9 cellular contexts compared by ENCODE assay signal in genomic region chr3:71495708-71496472, GRCh38.
A peak's percentile ranks its signal among the peaks of the same experiment; 100 is the strongest.
DNase-seq lines count a peak whose midpoint lies in the region; ATAC-seq and TF ChIP-seq lines count a peak whose summit lies in the region.
"Had no signal": no experiment of that assay in that cellular context is flagged by ENCODE, and none has a peak within 500 bp of the region (broad histone marks: within the 10 kb centered on the region; RNA-seq: fewer than 3 reads in every experiment).

No MANE protein-coding gene starts in this region.

- no peak for TF ChIP-seq CTCF in WI38 (IDR thresholded peaks at IDR 0.05; ENCODE audit: low read depth, low read length)
- no peak for TF ChIP-seq CTCF in right atrium auricular region (IDR thresholded peaks at IDR 0.05)
- no peak for TF ChIP-seq CTCF in thoracic aorta (IDR thresholded peaks at IDR 0.05)

- H3K4me3 ChIP-seq in WI38 (ENCODE audit: low read depth, low read length) = peak overlapping the region; percentile 38
- no peak overlapping the region for H3K4me3 ChIP-seq in right atrium auricular region
- H3K4me3 ChIP-seq in thoracic aorta = peak overlapping the region; percentile 55
- H3K4me3 ChIP-seq: right lobe of liver had no signal

- H3K4me1 ChIP-seq in right atrium auricular region (peaks cover 0 to 32% of the 10 kb centered on the region in 2 donors), thoracic aorta (ENCODE audit: control insufficient read depth in 1 of 2, low read depth in 2 of 2) (peaks cover 25 to 46% of the 10 kb centered on the region in 2 donors)
- H3K4me1 ChIP-seq: right lobe of liver had no signal

- H3K27ac ChIP-seq in right atrium auricular region = peak overlapping the region; percentile 57 to 60
- H3K27ac ChIP-seq in thoracic aorta = peak overlapping the region; percentile 79 to 82
- H3K27ac ChIP-seq: right lobe of liver had no signal

- H3K27me3 ChIP-seq in right atrium auricular region (no peaks in the 10 kb centered on the region), thoracic aorta (replicated peaks; ENCODE audit: insufficient read depth) (no peaks in the 10 kb centered on the region)
- H3K27me3 ChIP-seq: right lobe of liver had no signal

- no peaks in the 10 kb centered on the region for H3K36me3 ChIP-seq in right atrium auricular region
- H3K36me3 ChIP-seq in thoracic aorta = no peaks in the 10 kb centered on the region
- H3K36me3 ChIP-seq: right lobe of liver had no signal

- ATAC-seq in thoracic aorta (ENCODE audit: insufficient number of reproducible peaks, low FRiP score, low read depth) (peak; percentile 69), GM18519 (IDR thresholded peaks at IDR 0.05; ENCODE audit: low FRiP score, unreplicated experiment) (no peak)

- H3K9me3 ChIP-seq in right atrium auricular region (no peaks in the 10 kb centered on the region), thoracic aorta (no peaks in the 10 kb centered on the region)
- H3K9me3 ChIP-seq: right lobe of liver had no signal

- peak; percentile 67 for DNase-seq in activated CD8-positive, alpha-beta memory T cell treated with anti-CD3 and anti-CD28 coated beads for 24 hours
- no peak for DNase-seq in activated CD8-positive, alpha-beta memory T cell treated with anti-CD3 and anti-CD28 coated beads, Interleukin-2, amount 50 U/mL, for 4 hours
- DNase-seq in right atrium auricular region (ENCODE audit: low spot score) = no peak
- no peak for DNase-seq in thoracic aorta (ENCODE audit: low spot score)
- DNase-seq in KG1 (lab: John Stamatoyannopoulos, UW) = no peak
- DNase-seq in islet precursor cell = no peak
- DNase-seq: right lobe of liver had no signal

Comparison
In these comparisons a context has a peak if more than half of its experiments do, and no peak if none do; other contexts are left out.
1. H3K4me3 ChIP-seq: peak in WI38 (single experiment) and thoracic aorta (single experiment); none in right atrium auricular region (0 of 2).